Comparison of ENCODE assay signal across 10 cellular contexts in genomic region chr7:124776153-124776552, GRCh38. TPM values are rescaled to one million over a fixed set of nuclear protein-coding genes. Genes with fewer than 3 reads are reported as not detected.
"Had no signal": no experiment of that assay in that cellular context is flagged by ENCODE, and none has a peak within 500 bp of the region (broad histone marks: within the 10 kb centered on the region; RNA-seq: fewer than 3 reads in every experiment).

No MANE protein-coding gene starts in this region.

- H2AFZ ChIP-seq: GM23338 had no signal

- DNase-seq: H9, HCEC 1CT, HFFc6, KBM-7 had no signal

- H3K27ac ChIP-seq: KMS-11 had no signal

- H3K4me3 ChIP-seq: GM23338 had no signal

- H3K9ac ChIP-seq: KMS-11 had no signal

- FAIRE-seq: H1, H54, HTR-8/SVneo had no signal

- H3K4me2 ChIP-seq: GM23338, KMS-11 had no signal

- ATAC-seq: GM23338 had no signal

RNA-seq across cellular contexts. Expression of gene GPR37, which starts 10.6 kb away (rescaled TPM):
- total RNA-seq: HFFc6 had no signal
- polyA plus RNA-seq: IgD-negative memory B cell had no signal
